11 cellular contexts compared by ENCODE assay signal in genomic region chr13:46180393-46180792, GRCh38. TPM values are rescaled to one million over a fixed set of nuclear protein-coding genes. Genes with fewer than 3 reads are reported as not detected.
A peak's percentile ranks its signal among the peaks of the same experiment; 100 is the strongest.
DNase-seq lines count a peak whose midpoint lies in the region; ATAC-seq and TF ChIP-seq lines count a peak whose summit lies in the region.
"Had no signal": no experiment of that assay in that cellular context is flagged by ENCODE, and none has a peak within 500 bp of the region (broad histone marks: within the 10 kb centered on the region; RNA-seq: fewer than 3 reads in every experiment).

No MANE protein-coding gene starts in this region.

- TF ChIP-seq CTCF in activated B cell treated with CpG ODN at 0.5 μM for 24 hours (IDR thresholded peaks at IDR 0.05) (no peak), lower lobe of right lung (IDR thresholded peaks at IDR 0.05) (no peak)

- CTCF ChIA-PET in activated B cell treated with CpG ODN at 0.5 μM for 24 hours (lab: Charles Lee), result interaction anchor here (4.4 kb wide), 1 partner anchor 20 kb away, joined by 28 read pairs; no protein-coding TSS in a partner anchor

- H3K27me3 Mint-ChIP-seq in stimulated activated naive CD8-positive, alpha-beta T cell treated with anti-CD3 and anti-CD28 coated beads, Interleukin-15, Interleukin-2, amounts not matched to agents 100 ng/mL and 50 ng/mL, for 24 hours, result no peaks in the 10 kb centered on the region
- H3K27me3 Mint-ChIP-seq in activated B cell treated with CpG ODN at 0.5 μM for 24 hours, result no peaks in the 10 kb centered on the region

- no peaks in the 10 kb centered on the region for H3K9me3 Mint-ChIP-seq in stimulated activated naive CD8-positive, alpha-beta T cell treated with anti-CD3 and anti-CD28 coated beads, Interleukin-15, Interleukin-2, amounts not matched to agents 100 ng/mL and 50 ng/mL, for 24 hours
- H3K9me3 Mint-ChIP-seq in activated B cell treated with CpG ODN at 0.5 μM for 24 hours, result no peaks in the 10 kb centered on the region

- H3K4me1 Mint-ChIP-seq in stimulated activated naive CD8-positive, alpha-beta T cell treated with anti-CD3 and anti-CD28 coated beads, Interleukin-15, Interleukin-2, amounts not matched to agents 100 ng/mL and 50 ng/mL, for 24 hours (ENCODE audit: low read depth), result peaks cover 77% of the 10 kb centered on the region
- peaks cover 80% of the 10 kb centered on the region for H3K4me1 Mint-ChIP-seq in activated B cell treated with CpG ODN at 0.5 μM for 24 hours

- DNase-seq in stimulated activated naive CD8-positive, alpha-beta T cell treated with anti-CD3 and anti-CD28 coated beads, Interleukin-15, Interleukin-2, amounts not matched to agents 100 U/mL and 50 U/mL, for 24 hours, result no peak
- DNase-seq in activated B cell treated with CpG ODN at 0.5 μM for 24 hours (no peak), lower lobe of right lung (no peak), glomerular visceral epithelial cell (ENCODE audit: extremely low spot score) (no peak), UCSD-AML1 (lab: John Stamatoyannopoulos, UW; ENCODE audit: unreplicated experiment) (no peak)
- DNase-seq in stimulated activated CD4-positive, alpha-beta T cell treated with anti-CD3 and anti-CD28 coated beads, Interleukin-4, amount 100 ng/mL, for 1 hour, result no peak
- DNase-seq: dermis blood vessel endothelial cell, NCI-H526 had no signal

- H3K4me3 Mint-ChIP-seq in stimulated activated naive CD8-positive, alpha-beta T cell treated with anti-CD3 and anti-CD28 coated beads, Interleukin-15, Interleukin-2, amounts not matched to agents 100 ng/mL and 50 ng/mL, for 24 hours, result peak overlapping the region; percentile 93
- H3K4me3 Mint-ChIP-seq in activated B cell treated with CpG ODN at 0.5 μM for 24 hours, result peak overlapping the region; percentile 99

- peak overlapping the region; percentile 94 for H3K27ac Mint-ChIP-seq in stimulated activated naive CD8-positive, alpha-beta T cell treated with anti-CD3 and anti-CD28 coated beads, Interleukin-15, Interleukin-2, amounts not matched to agents 100 ng/mL and 50 ng/mL, for 24 hours
- H3K27ac Mint-ChIP-seq in activated B cell treated with CpG ODN at 0.5 μM for 24 hours, result peak overlapping the region; percentile 98

- POLR2A ChIA-PET in activated B cell treated with CpG ODN at 0.5 μM for 24 hours (lab: Charles Lee), result interaction anchor here (0.5 to 8.5 kb wide), 3 partner anchors 11 to 159 kb away, joined by 3 to 247 read pairs (median 4); no protein-coding TSS in a partner anchor

- H3K4me3 ChIP-seq in lower lobe of right lung, result peak overlapping the region; percentile 49

- intact Hi-C loops in activated B cell treated with CpG ODN at 0.5 μM for 24 hours (cut with micrococcal nuclease) (loop anchor here (5.0 kb wide), 5 partner anchors 33 to 763 kb away; partner anchors contain the start of genes LRCH1 and SLC25A30), lower lobe of right lung (cut with DNase I) (no loop called here)

- peaks cover 57% of the 10 kb centered on the region for H3K36me3 Mint-ChIP-seq in stimulated activated naive CD8-positive, alpha-beta T cell treated with anti-CD3 and anti-CD28 coated beads, Interleukin-15, Interleukin-2, amounts not matched to agents 100 ng/mL and 50 ng/mL, for 24 hours (ENCODE audit: low read depth)
- peaks cover 51% of the 10 kb centered on the region for H3K36me3 Mint-ChIP-seq in activated B cell treated with CpG ODN at 0.5 μM for 24 hours (ENCODE audit: low read depth)

- no peaks in the 10 kb centered on the region for H3K9me3 ChIP-seq in lower lobe of right lung

- no peak for ATAC-seq in stimulated activated naive CD8-positive, alpha-beta T cell treated with anti-CD3 and anti-CD28 coated beads, Interleukin-15, Interleukin-2, amounts not matched to agents 100 U/mL and 50 U/mL, for 24 hours
- ATAC-seq in activated B cell treated with CpG ODN at 0.5 μM for 24 hours (ENCODE audit: low read depth) (no peak), lower lobe of right lung (no peak), GM19023 (IDR thresholded peaks at IDR 0.05; ENCODE audit: unreplicated experiment) (no peak)

- no peaks in the 10 kb centered on the region for H3K27me3 ChIP-seq in lower lobe of right lung (ENCODE audit: low read depth)

- peak overlapping the region; percentile 75 for H3K27ac ChIP-seq in lower lobe of right lung
- H3K27ac ChIP-seq: KMS-11 had no signal

- peaks cover 32% of the 10 kb centered on the region for H3K4me1 ChIP-seq in lower lobe of right lung

- H3K36me3 ChIP-seq in lower lobe of right lung, result no peaks in the 10 kb centered on the region

RNA-seq across cellular contexts. Expression of gene LCP1, which starts 1.6 kb away (rescaled TPM):
- total RNA-seq in activated B cell treated with CpG ODN at 0.5 μM for 24 hours (948 and 977 TPM in 2 replicates), lower lobe of right lung (371 TPM)
- total RNA-seq: dermis blood vessel endothelial cell had no signal

RNA-seq across cellular contexts. Expression of gene LRRC63, which starts 31.3 kb away (rescaled TPM):
- total RNA-seq in activated B cell treated with CpG ODN at 0.5 μM for 24 hours (0.10 TPM in 1 of 2 replicates, not detected in the other), lower lobe of right lung (1.7 TPM)
- total RNA-seq: dermis blood vessel endothelial cell had no signal
